In genomic region chr13:39561971-39562370, GRCh38 we compare ENCODE assay signal across 25 cellular contexts.
"Had no signal": no experiment of that assay in that cellular context is flagged by ENCODE, and none has a peak within 500 bp of the region (broad histone marks: within the 10 kb centered on the region; RNA-seq: fewer than 3 reads in every experiment).

No MANE protein-coding gene starts in this region.

- H3K27ac ChIP-seq: ascending aorta, gastrocnemius medialis, skin epidermis, thoracic aorta, WERI-Rb-1 had no signal

- H3K36me3 ChIP-seq: ascending aorta, gastrocnemius medialis, thoracic aorta, WERI-Rb-1 had no signal

- DNase-seq: activated CD4-positive, alpha-beta T cell treated with anti-CD3 and anti-CD28 coated beads for 48 hours; activated CD4-positive, alpha-beta T cell treated with anti-CD3 and anti-CD28 coated beads, Interleukin-2, amount 50 U/mL, for 48 hours; activated CD8-positive, alpha-beta memory T cell treated with anti-CD3 and anti-CD28 coated beads, Interleukin-2, amount 50 U/mL, for 4 hours; activated effector memory CD4-positive, alpha-beta T cell treated with anti-CD3 and anti-CD28 coated beads, Interleukin-2, amount 50 U/mL, for 16 hours; activated naive CD4-positive, alpha-beta T cell treated with anti-CD3 and anti-CD28 coated beads for 36 hours; activated naive CD8-positive, alpha-beta T cell treated with anti-CD3 and anti-CD28 coated beads for 36 hours; activated T-cell treated with anti-CD3 and anti-CD28 coated beads, Interleukin-2, amount 50 U/mL, for 1 hour; central memory CD4-positive, alpha-beta T cell; endodermal cell; gastrocnemius medialis; glutamatergic neuron; islet precursor cell; left cardiac atrium; left ventricle myocardium superior; retina; stimulated activated CD4-positive, alpha-beta T cell treated with anti-CD3 and anti-CD28 coated beads, Interleukin-12 subunit alpha, Interleukin-12 subunit beta, amount 100 ng/mL, for 4 hours; stimulated activated CD4-positive, alpha-beta T cell treated with anti-CD3 and anti-CD28 coated beads, Interleukin-4, amount 100 ng/mL, for 24 hours; T-helper 17 cell; T1000; trophoblast cell; WERI-Rb-1 had no signal

- H3K9me3 ChIP-seq: ascending aorta, gastrocnemius medialis, thoracic aorta had no signal

- H3K4me3 ChIP-seq: ascending aorta, gastrocnemius medialis, skin epidermis, thoracic aorta had no signal

- H3K27me3 ChIP-seq: ascending aorta, gastrocnemius medialis had no signal

- FAIRE-seq: urothelium cell line had no signal
